8 cellular contexts compared by ENCODE assay signal in genomic region chr17:7573324-7574080, GRCh38. TPM values are rescaled to one million over a fixed set of nuclear protein-coding genes. Genes with fewer than 3 reads are reported as not detected.
DNase-seq lines count a peak whose midpoint lies in the region; ATAC-seq lines count a peak whose summit lies in the region.

No MANE protein-coding gene starts in this region.

- H3K9me3 Mint-ChIP-seq in effector memory CD8-positive, alpha-beta T cell = no peaks in the 10 kb centered on the region

- peak overlapping the region; percentile 95 for H4K91ac ChIP-seq in mesenchymal stem cell (ENCODE audit: low read length)

- peak overlapping the region in 1 of 2 experiments; percentile 80 for H2BK12ac ChIP-seq in mesenchymal stem cell (ENCODE audit: low read length in 2 of 2)

- peak overlapping the region; percentile 99 to 100 for H3K18ac ChIP-seq in mesenchymal stem cell (ENCODE audit: low read depth in 1 of 2, low read length in 2 of 2)

- ATAC-seq in HG02885 (IDR thresholded peaks at IDR 0.05; ENCODE audit: poor library complexity, unreplicated experiment) (peak; percentile 21), HG03159 (IDR thresholded peaks at IDR 0.05; ENCODE audit: unreplicated experiment) (no peak)
- peak; percentile 50 for ATAC-seq in effector memory CD8-positive, alpha-beta T cell (replicated peaks)

- H2AK5ac ChIP-seq in mesenchymal stem cell (ENCODE audit: low read length, severe bottlenecking) = peak overlapping the region; percentile 88

- H2BK15ac ChIP-seq in mesenchymal stem cell (ENCODE audit: low read depth, poor library complexity, severe bottlenecking) = no peak overlapping the region

- no peak overlapping the region for H2BK120ac ChIP-seq in mesenchymal stem cell (ENCODE audit: low read depth, low read length)

- peak overlapping the region in 1 of 2 experiments; percentile 100 for H3K14ac ChIP-seq in mesenchymal stem cell (ENCODE audit: low read length in 2 of 2)

- H2AFZ ChIP-seq in mesenchymal stem cell (ENCODE audit: low read depth, low read length) = no peak overlapping the region

- H3K27me3 Mint-ChIP-seq in effector memory CD8-positive, alpha-beta T cell = no peaks in the 10 kb centered on the region

- peak overlapping the region; percentile 94 to 100 for H3K4me3 ChIP-seq in mesenchymal stem cell (ENCODE audit: insufficient read depth in 1 of 2, low read depth in 1 of 2, low read length in 2 of 2)

- H3K27me3 ChIP-seq in mesenchymal stem cell (ENCODE audit: control insufficient read depth in 1 of 2, insufficient read depth in 1 of 2, low read length in 2 of 2) = no peaks in the 10 kb centered on the region

- H3K4me3 Mint-ChIP-seq in effector memory CD8-positive, alpha-beta T cell = peak overlapping the region; percentile 98 to 100

- H3K36me3 ChIP-seq in mesenchymal stem cell (ENCODE audit: control insufficient read depth in 1 of 2, insufficient read depth in 2 of 2, low read depth in 1 of 2, low read length in 2 of 2) = peaks cover 63 to 74% of the 10 kb centered on the region in 2 experiments

- H3K79me1 ChIP-seq in mesenchymal stem cell (replicated peaks; ENCODE audit: low read length, poor library complexity, severe bottlenecking) = peaks cover 17% of the 10 kb centered on the region

- peak overlapping the region; percentile 98 for H3K9ac ChIP-seq in mesenchymal stem cell (ENCODE audit: low read length)

- under 1% methylated on average over 68 of the region's 71 CpGs for WGBS in mesenchymal stem cell

- H4K8ac ChIP-seq in mesenchymal stem cell (ENCODE audit: low read length) = peak overlapping the region; percentile 10

- H3K4me1 Mint-ChIP-seq in effector memory CD8-positive, alpha-beta T cell (ENCODE audit: low read depth in 2 of 2) = peaks cover 30 to 34% of the 10 kb centered on the region in 2 donors

- peaks cover 18% of the 10 kb centered on the region for H3K4me1 ChIP-seq in mesenchymal stem cell (ENCODE audit: control insufficient read depth, insufficient read depth, low read depth, low read length)

- DNase-seq in DMS114 treated with DMSO at 0.1 percent for 48 hours (lab: John Stamatoyannopoulos, UW; ENCODE audit: unreplicated experiment) (peak; percentile 46), NOMO-1 (lab: John Stamatoyannopoulos, UW; ENCODE audit: unreplicated experiment in 2 of 2) (peak; percentile 93), mesenchymal stem cell (peak; percentile 90)
- peak; percentile 82 to 85 for DNase-seq in activated CD8-positive, alpha-beta memory T cell treated with anti-CD3 and anti-CD28 coated beads for 4 hours (ENCODE audit: low read depth in 2 of 2)
- peak; percentile 84 to 89 (median 87) for DNase-seq in effector memory CD8-positive, alpha-beta T cell
- peak; percentile 80 to 86 (median 83) for DNase-seq in stimulated activated CD4-positive, alpha-beta T cell treated with anti-CD3 and anti-CD28 coated beads, TNF-alpha, amount 100 ng/mL, for 48 hours (ENCODE audit: low read depth in 3 of 3)

- H3K9me3 ChIP-seq in mesenchymal stem cell (ENCODE audit: control insufficient read depth, low read length) = no peaks in the 10 kb centered on the region

- peak overlapping the region; percentile 76 to 99 for H3K4ac ChIP-seq in mesenchymal stem cell (ENCODE audit: low read depth in 1 of 2, low read length in 2 of 2)

- peak overlapping the region; percentile 94 for H2BK5ac ChIP-seq in mesenchymal stem cell (ENCODE audit: low read depth, low read length, poor library complexity, severe bottlenecking)

- H3K27ac ChIP-seq in mesenchymal stem cell (ENCODE audit: low read length, poor library complexity, severe bottlenecking) = peak overlapping the region; percentile 92

- peak overlapping the region; percentile 100 for H3K27ac Mint-ChIP-seq in effector memory CD8-positive, alpha-beta T cell

- peaks cover 75% of the 10 kb centered on the region for H3K36me3 Mint-ChIP-seq in effector memory CD8-positive, alpha-beta T cell (ENCODE audit: insufficient read depth)

- peak overlapping the region; percentile 47 for H3K4me2 ChIP-seq in mesenchymal stem cell (ENCODE audit: low read length, poor library complexity, severe bottlenecking)

- H3K23ac ChIP-seq in mesenchymal stem cell (ENCODE audit: low read length in 2 of 2) = peak overlapping the region; percentile 0 to 100

RNA-seq across cellular contexts. Expression of gene CD68, which starts 5.9 kb away (rescaled TPM):
- polyA plus RNA-seq in mesenchymal stem cell (2013, experiment 1 of 2) = 30.9 TPM
- polyA plus RNA-seq in mesenchymal stem cell (2013, experiment 2 of 2) = 30.8 TPM

RNA-seq across cellular contexts. Expression of gene MPDU1, which starts 10.2 kb away (rescaled TPM):
- 81.6 TPM for polyA plus RNA-seq in mesenchymal stem cell (2013, experiment 1 of 2)
- 78.5 TPM for polyA plus RNA-seq in mesenchymal stem cell (2013, experiment 2 of 2)

RNA-seq across cellular contexts. Expression of gene SENP3, which starts 11.8 kb away (rescaled TPM):
- polyA plus RNA-seq in mesenchymal stem cell (2013, experiment 1 of 2) = 27.5 TPM
- polyA plus RNA-seq in mesenchymal stem cell (2013, experiment 2 of 2) = 27.0 TPM

RNA-seq across cellular contexts. Expression of gene TNFSF13, which starts 15.0 kb away (rescaled TPM):
- polyA plus RNA-seq in mesenchymal stem cell (2013, experiment 1 of 2) = 0.61 TPM
- polyA plus RNA-seq in mesenchymal stem cell (2013, experiment 2 of 2) = 0.23 TPM

RNA-seq across cellular contexts. Expression of gene SOX15, which starts 16.4 kb away (rescaled TPM):
- polyA plus RNA-seq in mesenchymal stem cell (2013, experiment 1 of 2) = 0.98 TPM
- 1.0 TPM for polyA plus RNA-seq in mesenchymal stem cell (2013, experiment 2 of 2)
